Comparison of ENCODE assay signal across 17 cellular contexts in the genomic region with DNA sequence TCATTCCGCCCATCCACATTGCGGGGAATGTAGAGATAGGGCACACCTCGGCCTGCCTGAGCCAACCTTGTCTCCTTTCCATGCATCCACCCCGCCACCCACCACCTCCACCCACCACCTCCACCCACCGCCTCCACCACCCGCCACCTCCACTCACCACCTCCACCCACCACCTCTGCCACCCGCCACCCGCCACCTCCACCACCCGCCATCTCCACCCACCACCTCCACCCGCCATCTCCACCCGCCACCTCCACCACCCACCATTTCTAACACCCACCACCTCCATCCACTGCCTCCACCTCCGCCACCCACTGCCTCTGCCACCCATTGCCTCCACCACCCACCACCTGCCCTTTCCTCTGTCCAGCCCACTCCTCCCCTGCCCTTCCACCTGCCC.
"Had no signal": no experiment of that assay in that cellular context is flagged by ENCODE, and none has a peak within 500 bp of the region (broad histone marks: within the 10 kb centered on the region; RNA-seq: fewer than 3 reads in every experiment).

No MANE protein-coding gene starts in this region.

- DNase-seq: activated CD4-positive, alpha-beta T cell treated with anti-CD3 and anti-CD28 coated beads, Interleukin-2, amount 50 U/mL, for 1 hour; activated CD4-positive, CD25-positive, alpha-beta regulatory T cell treated with anti-CD3 and anti-CD28 coated beads, Interleukin-2, amount 50 U/mL, for 72 hours; activated CD8-positive, alpha-beta memory T cell treated with anti-CD3 and anti-CD28 coated beads, Interleukin-2, amount 50 U/mL, for 4 hours; activated naive CD8-positive, alpha-beta T cell treated with anti-CD3 and anti-CD28 coated beads for 36 hours; activated T-cell treated with anti-CD3 and anti-CD28 coated beads, Interleukin-2, amount 50 U/mL, for 72 hours; amniotic stem cell; glutamatergic neuron; hypothalamus; islet precursor cell; naive thymus-derived CD8-positive, alpha-beta T cell; stimulated activated CD4-positive, alpha-beta T cell treated with anti-CD3 and anti-CD28 coated beads, Interleukin-2, amount 100 ng/mL, for 24 hours; transverse colon had no signal

- H3K27ac Mint-ChIP-seq: activated naive CD8-positive, alpha-beta T cell treated with anti-CD3 and anti-CD28 coated beads for 36 hours; activated T-cell treated with anti-CD3 and anti-CD28 coated beads, Interleukin-2, amount 50 U/mL, for 72 hours; naive thymus-derived CD8-positive, alpha-beta T cell; stimulated activated naive CD8-positive, alpha-beta T cell treated with anti-CD3 and anti-CD28 coated beads, Interleukin-15, Interleukin-2, amounts not matched to agents 100 ng/mL and 50 ng/mL, for 24 hours; T-helper 1 cell treated with Interleukin-12 subunit alpha and Interleukin-12 subunit beta and Interleukin-4 antibody, amounts not matched to agents 30 μg/mL and 1 μg/mL, for 36 hours had no signal

- H3K27ac ChIP-seq: cardiac muscle cell, transverse colon had no signal

- H3K4me1 ChIP-seq: transverse colon had no signal

- H3K27me3 Mint-ChIP-seq: activated naive CD8-positive, alpha-beta T cell treated with anti-CD3 and anti-CD28 coated beads for 36 hours; stimulated activated naive CD8-positive, alpha-beta T cell treated with anti-CD3 and anti-CD28 coated beads, Interleukin-15, Interleukin-2, amounts not matched to agents 100 ng/mL and 50 ng/mL, for 24 hours had no signal

- H3K9me3 ChIP-seq: suprapubic skin, transverse colon had no signal

- H3K27me3 ChIP-seq: cardiac muscle cell, transverse colon had no signal

- H3K4me3 Mint-ChIP-seq: activated naive CD8-positive, alpha-beta T cell treated with anti-CD3 and anti-CD28 coated beads for 36 hours; activated T-cell treated with anti-CD3 and anti-CD28 coated beads, Interleukin-2, amount 50 U/mL, for 72 hours; naive thymus-derived CD8-positive, alpha-beta T cell; stimulated activated naive CD8-positive, alpha-beta T cell treated with anti-CD3 and anti-CD28 coated beads, Interleukin-15, Interleukin-2, amounts not matched to agents 100 ng/mL and 50 ng/mL, for 24 hours; T-helper 1 cell treated with Interleukin-12 subunit alpha and Interleukin-12 subunit beta and Interleukin-4 antibody, amounts not matched to agents 30 μg/mL and 1 μg/mL, for 36 hours had no signal

- H3K36me3 ChIP-seq: cardiac muscle cell, suprapubic skin, transverse colon had no signal

- H3K4me3 ChIP-seq: cardiac muscle cell, suprapubic skin, transverse colon had no signal

- H3K36me3 Mint-ChIP-seq: activated naive CD8-positive, alpha-beta T cell treated with anti-CD3 and anti-CD28 coated beads for 36 hours; naive thymus-derived CD8-positive, alpha-beta T cell had no signal

- ATAC-seq: activated T-cell treated with anti-CD3 and anti-CD28 coated beads, Interleukin-2, amount 50 U/mL, for 72 hours; left lobe of liver; naive thymus-derived CD8-positive, alpha-beta T cell had no signal

- H3K9me3 Mint-ChIP-seq: activated naive CD8-positive, alpha-beta T cell treated with anti-CD3 and anti-CD28 coated beads for 36 hours; activated T-cell treated with anti-CD3 and anti-CD28 coated beads, Interleukin-2, amount 50 U/mL, for 72 hours; naive thymus-derived CD8-positive, alpha-beta T cell; stimulated activated naive CD8-positive, alpha-beta T cell treated with anti-CD3 and anti-CD28 coated beads, Interleukin-15, Interleukin-2, amounts not matched to agents 100 ng/mL and 50 ng/mL, for 24 hours; T-helper 1 cell treated with Interleukin-12 subunit alpha and Interleukin-12 subunit beta and Interleukin-4 antibody, amounts not matched to agents 30 μg/mL and 1 μg/mL, for 36 hours had no signal
